ENCODE assay signal across 1 cellular context in the genomic region with DNA sequence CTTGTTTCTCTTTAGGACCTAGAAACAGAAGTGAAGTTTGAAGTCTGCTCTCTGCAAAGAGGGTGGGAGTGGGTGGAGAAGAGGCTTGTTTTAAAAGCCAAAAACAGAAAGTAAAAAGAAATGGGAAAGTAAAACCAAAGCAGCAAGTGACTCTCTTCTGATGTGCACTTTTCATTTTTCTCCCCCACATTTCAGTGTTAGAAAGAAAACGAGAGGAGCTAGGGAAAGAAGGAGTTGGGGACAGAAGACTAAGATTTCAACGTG.
TF ChIP-seq lines count a peak whose summit lies in the region.

No MANE protein-coding gene starts in this region.

TF ChIP-seq in HepG2, 621 proteins besides CTCF, POLR2A, EP300 and RAD21:
- TF ChIP-seq ZNF350 (CRISPR knock-in tag; IDR thresholded peaks at IDR 0.05; ENCODE audit: borderline replicate concordance, low read depth) (no peak), RNF2 (conservative IDR thresholded peaks at IDR 0.05; ENCODE audit: low read depth) (peak; percentile 46; the same call in 1 of the 2 replicates), CBX2 (IDR thresholded peaks at IDR 0.05; ENCODE audit: low read depth, low read length) (peak; percentile 84), CBX2 (CRISPR knock-in tag; IDR thresholded peaks at IDR 0.05; ENCODE audit: low read depth) (no peak), REPIN1 (CRISPR knock-in tag; IDR thresholded peaks at IDR 0.05; ENCODE audit: borderline replicate concordance, low read depth) (no peak), SMARCC2 (IDR thresholded peaks at IDR 0.05) (no peak), NPAS2 (CRISPR knock-in tag; IDR thresholded peaks at IDR 0.05; ENCODE audit: borderline replicate concordance) (no peak)
- TF ChIP-seq, protein P1, sequence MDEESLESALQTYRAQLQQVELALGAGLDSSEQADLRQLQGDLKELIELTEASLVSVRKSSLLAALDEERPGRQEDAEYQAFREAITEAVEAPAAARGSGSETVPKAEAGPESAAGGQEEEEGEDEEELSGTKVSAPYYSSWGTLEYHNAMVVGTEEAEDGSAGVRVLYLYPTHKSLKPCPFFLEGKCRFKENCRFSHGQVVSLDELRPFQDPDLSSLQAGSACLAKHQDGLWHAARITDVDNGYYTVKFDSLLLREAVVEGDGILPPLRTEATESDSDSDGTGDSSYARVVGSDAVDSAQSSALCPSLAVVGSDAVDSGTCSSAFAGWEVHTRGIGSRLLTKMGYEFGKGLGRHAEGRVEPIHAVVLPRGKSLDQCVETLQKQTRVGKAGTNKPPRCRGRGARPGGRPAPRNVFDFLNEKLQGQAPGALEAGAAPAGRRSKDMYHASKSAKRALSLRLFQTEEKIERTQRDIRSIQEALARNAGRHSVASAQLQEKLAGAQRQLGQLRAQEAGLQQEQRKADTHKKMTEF (CRISPR knock-in tag; IDR thresholded peaks at IDR 0.05) = no peak
